ENCODE assay signal across 1 cellular context in genomic region chr20:46351357-46352058, GRCh38.
TF ChIP-seq lines count a peak whose summit lies in the region.

No MANE protein-coding gene starts in this region.

TF ChIP-seq in IMR-90, 13 proteins besides CTCF, POLR2A, EP300 and RAD21 (continued from another document):
- TF ChIP-seq ELK1 (IDR thresholded peaks at IDR 0.05; ENCODE audit: borderline replicate concordance, low read depth, low read length) (no peak), MXI1 (IDR thresholded peaks at IDR 0.05; ENCODE audit: borderline replicate concordance, low read depth, low read length) (no peak)
